1 cellular context compared by ENCODE assay signal in the genomic region with DNA sequence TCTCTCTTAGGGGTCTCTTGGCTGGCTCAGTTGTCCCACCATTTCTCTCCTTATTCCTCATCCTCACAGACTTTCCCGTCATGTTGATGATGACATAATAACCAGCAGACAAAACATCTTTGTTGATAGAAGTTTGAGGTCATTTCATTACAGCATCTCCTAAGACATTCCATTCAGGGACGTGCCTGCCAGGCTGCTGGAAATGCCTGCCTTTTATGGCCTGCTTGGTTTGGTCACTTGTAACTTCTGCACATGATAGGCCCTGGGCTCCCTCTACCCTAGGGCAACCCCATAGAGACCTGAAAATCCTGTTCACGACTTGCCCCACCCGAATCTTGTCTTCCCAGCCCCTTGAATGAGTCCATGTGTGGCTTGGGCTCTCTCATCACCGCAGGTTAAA.
TF ChIP-seq lines count a peak whose summit lies in the region.

No MANE protein-coding gene starts in this region.

TF ChIP-seq in WTC11, 78 proteins besides CTCF, POLR2A, EP300 and RAD21 (continued from another document):
- no peak for TF ChIP-seq NFATC4 (CRISPR knock-in tag; IDR thresholded peaks at IDR 0.05)
- TF ChIP-seq, protein P1, sequence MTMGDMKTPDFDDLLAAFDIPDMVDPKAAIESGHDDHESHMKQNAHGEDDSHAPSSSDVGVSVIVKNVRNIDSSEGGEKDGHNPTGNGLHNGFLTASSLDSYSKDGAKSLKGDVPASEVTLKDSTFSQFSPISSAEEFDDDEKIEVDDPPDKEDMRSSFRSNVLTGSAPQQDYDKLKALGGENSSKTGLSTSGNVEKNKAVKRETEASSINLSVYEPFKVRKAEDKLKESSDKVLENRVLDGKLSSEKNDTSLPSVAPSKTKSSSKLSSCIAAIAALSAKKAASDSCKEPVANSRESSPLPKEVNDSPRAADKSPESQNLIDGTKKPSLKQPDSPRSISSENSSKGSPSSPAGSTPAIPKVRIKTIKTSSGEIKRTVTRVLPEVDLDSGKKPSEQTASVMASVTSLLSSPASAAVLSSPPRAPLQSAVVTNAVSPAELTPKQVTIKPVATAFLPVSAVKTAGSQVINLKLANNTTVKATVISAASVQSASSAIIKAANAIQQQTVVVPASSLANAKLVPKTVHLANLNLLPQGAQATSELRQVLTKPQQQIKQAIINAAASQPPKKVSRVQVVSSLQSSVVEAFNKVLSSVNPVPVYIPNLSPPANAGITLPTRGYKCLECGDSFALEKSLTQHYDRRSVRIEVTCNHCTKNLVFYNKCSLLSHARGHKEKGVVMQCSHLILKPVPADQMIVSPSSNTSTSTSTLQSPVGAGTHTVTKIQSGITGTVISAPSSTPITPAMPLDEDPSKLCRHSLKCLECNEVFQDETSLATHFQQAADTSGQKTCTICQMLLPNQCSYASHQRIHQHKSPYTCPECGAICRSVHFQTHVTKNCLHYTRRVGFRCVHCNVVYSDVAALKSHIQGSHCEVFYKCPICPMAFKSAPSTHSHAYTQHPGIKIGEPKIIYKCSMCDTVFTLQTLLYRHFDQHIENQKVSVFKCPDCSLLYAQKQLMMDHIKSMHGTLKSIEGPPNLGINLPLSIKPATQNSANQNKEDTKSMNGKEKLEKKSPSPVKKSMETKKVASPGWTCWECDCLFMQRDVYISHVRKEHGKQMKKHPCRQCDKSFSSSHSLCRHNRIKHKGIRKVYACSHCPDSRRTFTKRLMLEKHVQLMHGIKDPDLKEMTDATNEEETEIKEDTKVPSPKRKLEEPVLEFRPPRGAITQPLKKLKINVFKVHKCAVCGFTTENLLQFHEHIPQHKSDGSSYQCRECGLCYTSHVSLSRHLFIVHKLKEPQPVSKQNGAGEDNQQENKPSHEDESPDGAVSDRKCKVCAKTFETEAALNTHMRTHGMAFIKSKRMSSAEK (CRISPR knock-in tag; IDR thresholded peaks at IDR 0.05; ENCODE audit: borderline replicate concordance) = no peak
- TF ChIP-seq, protein P2, sequence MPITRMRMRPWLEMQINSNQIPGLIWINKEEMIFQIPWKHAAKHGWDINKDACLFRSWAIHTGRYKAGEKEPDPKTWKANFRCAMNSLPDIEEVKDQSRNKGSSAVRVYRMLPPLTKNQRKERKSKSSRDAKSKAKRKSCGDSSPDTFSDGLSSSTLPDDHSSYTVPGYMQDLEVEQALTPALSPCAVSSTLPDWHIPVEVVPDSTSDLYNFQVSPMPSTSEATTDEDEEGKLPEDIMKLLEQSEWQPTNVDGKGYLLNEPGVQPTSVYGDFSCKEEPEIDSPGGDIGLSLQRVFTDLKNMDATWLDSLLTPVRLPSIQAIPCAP (CRISPR knock-in tag; IDR thresholded peaks at IDR 0.05) = no peak
- TF ChIP-seq GABPB1 (CRISPR knock-in tag; IDR thresholded peaks at IDR 0.05) = no peak
- TF ChIP-seq, protein P3, sequence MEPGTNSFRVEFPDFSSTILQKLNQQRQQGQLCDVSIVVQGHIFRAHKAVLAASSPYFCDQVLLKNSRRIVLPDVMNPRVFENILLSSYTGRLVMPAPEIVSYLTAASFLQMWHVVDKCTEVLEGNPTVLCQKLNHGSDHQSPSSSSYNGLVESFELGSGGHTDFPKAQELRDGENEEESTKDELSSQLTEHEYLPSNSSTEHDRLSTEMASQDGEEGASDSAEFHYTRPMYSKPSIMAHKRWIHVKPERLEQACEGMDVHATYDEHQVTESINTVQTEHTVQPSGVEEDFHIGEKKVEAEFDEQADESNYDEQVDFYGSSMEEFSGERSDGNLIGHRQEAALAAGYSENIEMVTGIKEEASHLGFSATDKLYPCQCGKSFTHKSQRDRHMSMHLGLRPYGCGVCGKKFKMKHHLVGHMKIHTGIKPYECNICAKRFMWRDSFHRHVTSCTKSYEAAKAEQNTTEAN (CRISPR knock-in tag; IDR thresholded peaks at IDR 0.05) = no peak
- TF ChIP-seq ZNF317 (CRISPR knock-in tag; IDR thresholded peaks at IDR 0.05; ENCODE audit: borderline replicate concordance, low read depth) = no peak
- no peak for TF ChIP-seq KAT7 (CRISPR knock-in tag; IDR thresholded peaks at IDR 0.05; ENCODE audit: borderline replicate concordance)
- no peak for TF ChIP-seq ZNF423 (CRISPR knock-in tag; IDR thresholded peaks at IDR 0.05)
- TF ChIP-seq RORB (CRISPR knock-in tag; IDR thresholded peaks at IDR 0.05) = no peak
- TF ChIP-seq, protein P4, sequence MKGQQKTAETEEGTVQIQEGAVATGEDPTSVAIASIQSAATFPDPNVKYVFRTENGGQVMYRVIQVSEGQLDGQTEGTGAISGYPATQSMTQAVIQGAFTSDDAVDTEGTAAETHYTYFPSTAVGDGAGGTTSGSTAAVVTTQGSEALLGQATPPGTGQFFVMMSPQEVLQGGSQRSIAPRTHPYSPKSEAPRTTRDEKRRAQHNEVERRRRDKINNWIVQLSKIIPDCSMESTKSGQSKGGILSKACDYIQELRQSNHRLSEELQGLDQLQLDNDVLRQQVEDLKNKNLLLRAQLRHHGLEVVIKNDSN (CRISPR knock-in tag; IDR thresholded peaks at IDR 0.05) = no peak
- TF ChIP-seq MXD4 (CRISPR knock-in tag; IDR thresholded peaks at IDR 0.05; ENCODE audit: borderline replicate concordance) = no peak
- TF ChIP-seq, protein P5, sequence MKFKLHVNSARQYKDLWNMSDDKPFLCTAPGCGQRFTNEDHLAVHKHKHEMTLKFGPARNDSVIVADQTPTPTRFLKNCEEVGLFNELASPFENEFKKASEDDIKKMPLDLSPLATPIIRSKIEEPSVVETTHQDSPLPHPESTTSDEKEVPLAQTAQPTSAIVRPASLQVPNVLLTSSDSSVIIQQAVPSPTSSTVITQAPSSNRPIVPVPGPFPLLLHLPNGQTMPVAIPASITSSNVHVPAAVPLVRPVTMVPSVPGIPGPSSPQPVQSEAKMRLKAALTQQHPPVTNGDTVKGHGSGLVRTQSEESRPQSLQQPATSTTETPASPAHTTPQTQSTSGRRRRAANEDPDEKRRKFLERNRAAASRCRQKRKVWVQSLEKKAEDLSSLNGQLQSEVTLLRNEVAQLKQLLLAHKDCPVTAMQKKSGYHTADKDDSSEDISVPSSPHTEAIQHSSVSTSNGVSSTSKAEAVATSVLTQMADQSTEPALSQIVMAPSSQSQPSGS (CRISPR knock-in tag; IDR thresholded peaks at IDR 0.05; ENCODE audit: borderline replicate concordance, low read depth) = no peak
- TF ChIP-seq PRRX2 (CRISPR knock-in tag; IDR thresholded peaks at IDR 0.05) = no peak
- TF ChIP-seq FOXK1 (CRISPR knock-in tag; IDR thresholded peaks at IDR 0.05) = no peak
- TF ChIP-seq, protein P6, sequence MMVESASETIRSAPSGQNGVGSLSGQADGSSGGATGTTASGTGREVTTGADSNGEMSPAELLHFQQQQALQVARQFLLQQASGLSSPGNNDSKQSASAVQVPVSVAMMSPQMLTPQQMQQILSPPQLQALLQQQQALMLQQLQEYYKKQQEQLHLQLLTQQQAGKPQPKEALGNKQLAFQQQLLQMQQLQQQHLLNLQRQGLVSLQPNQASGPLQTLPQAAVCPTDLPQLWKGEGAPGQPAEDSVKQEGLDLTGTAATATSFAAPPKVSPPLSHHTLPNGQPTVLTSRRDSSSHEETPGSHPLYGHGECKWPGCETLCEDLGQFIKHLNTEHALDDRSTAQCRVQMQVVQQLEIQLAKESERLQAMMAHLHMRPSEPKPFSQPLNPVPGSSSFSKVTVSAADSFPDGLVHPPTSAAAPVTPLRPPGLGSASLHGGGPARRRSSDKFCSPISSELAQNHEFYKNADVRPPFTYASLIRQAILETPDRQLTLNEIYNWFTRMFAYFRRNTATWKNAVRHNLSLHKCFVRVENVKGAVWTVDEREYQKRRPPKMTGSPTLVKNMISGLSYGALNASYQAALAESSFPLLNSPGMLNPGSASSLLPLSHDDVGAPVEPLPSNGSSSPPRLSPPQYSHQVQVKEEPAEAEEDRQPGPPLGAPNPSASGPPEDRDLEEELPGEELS (CRISPR knock-in tag; IDR thresholded peaks at IDR 0.05) = no peak
